ENCODE assay signal across 35 cellular contexts in the genomic region with DNA sequence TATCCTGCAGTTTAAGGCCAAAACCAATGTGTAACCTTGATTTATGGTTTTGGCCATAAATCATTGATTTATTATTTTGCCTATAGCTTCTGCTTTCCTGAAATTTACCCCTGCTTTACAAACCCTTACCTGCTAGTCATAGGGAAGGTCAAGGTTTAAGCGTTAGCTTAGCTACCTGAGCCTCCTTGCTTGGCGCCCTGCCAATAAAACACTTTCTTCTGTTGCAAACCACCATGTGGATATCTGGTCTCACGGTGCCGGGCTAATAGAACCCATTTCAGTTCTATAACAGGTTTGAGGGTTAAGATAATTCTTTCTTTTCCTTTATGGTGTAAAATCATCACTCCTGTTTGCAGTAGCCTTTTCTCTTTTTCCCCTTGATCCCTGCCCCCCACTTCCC.
"Had no signal": no experiment of that assay in that cellular context is flagged by ENCODE, and none has a peak within 500 bp of the region (broad histone marks: within the 10 kb centered on the region; RNA-seq: fewer than 3 reads in every experiment).

No MANE protein-coding gene starts in this region.

- H3K4me3 ChIP-seq: adrenal gland, body of pancreas, cardiac muscle cell, coronary artery, dorsolateral prefrontal cortex had no signal

- H3K9me3 ChIP-seq: adrenal gland, body of pancreas had no signal

- ATAC-seq: activated CD4-positive, CD25-positive, alpha-beta regulatory T cell treated with anti-CD3 and anti-CD28 coated beads, Interleukin-2, amount 50 U/mL, for 24 hours; activated CD8-positive, alpha-beta T cell treated with anti-CD3 and anti-CD28 coated beads for 36 hours; activated naive CD8-positive, alpha-beta T cell treated with anti-CD3 and anti-CD28 coated beads, Interleukin-2, amount 50 U/mL, for 24 hours; activated T-cell treated with anti-CD3 and anti-CD28 coated beads, Interleukin-2, amount 50 U/mL, for 4 hours; activated T-helper 17 cell treated with anti-CD3 and anti-CD28 coated beads, Interleukin-2, amount 50 U/mL, for 72 hours; body of pancreas; esophagus mucosa; T-helper 17 cell had no signal

- H3K4me3 Mint-ChIP-seq: activated B cell treated with CpG ODN at 0.5 μM for 24 hours; activated CD8-positive, alpha-beta T cell treated with anti-CD3 and anti-CD28 coated beads for 36 hours; activated naive CD8-positive, alpha-beta T cell treated with anti-CD3 and anti-CD28 coated beads for 36 hours; activated naive CD8-positive, alpha-beta T cell treated with anti-CD3 and anti-CD28 coated beads, Interleukin-2, amount 50 U/mL, for 24 hours; activated T-cell treated with anti-CD3 and anti-CD28 coated beads, Interleukin-2, amount 50 U/mL, for 4 hours; activated T-helper 17 cell treated with anti-CD3 and anti-CD28 coated beads, Interleukin-2, amount 50 U/mL, for 72 hours; dendritic cell treated with granulocyte-macrophage colony-stimulating factor and Interleukin-4, amounts not matched to agents 40 ng/mL and 50 ng/mL, for 4 days; endodermal cell; T-helper 17 cell; T-helper 2 cell treated with Interferon-gamma antibody and Interleukin-4, amounts not matched to agents 5 μg/mL and 100 μg/mL, for 36 hours had no signal

- H3K27me3 Mint-ChIP-seq: activated B cell treated with CpG ODN at 0.5 μM for 24 hours; activated CD8-positive, alpha-beta T cell treated with anti-CD3 and anti-CD28 coated beads for 36 hours; activated naive CD8-positive, alpha-beta T cell treated with anti-CD3 and anti-CD28 coated beads for 36 hours; activated naive CD8-positive, alpha-beta T cell treated with anti-CD3 and anti-CD28 coated beads, Interleukin-2, amount 50 U/mL, for 24 hours; activated T-helper 17 cell treated with anti-CD3 and anti-CD28 coated beads, Interleukin-2, amount 50 U/mL, for 72 hours; dendritic cell treated with granulocyte-macrophage colony-stimulating factor and Interleukin-4, amounts not matched to agents 40 ng/mL and 50 ng/mL, for 4 days; T-helper 17 cell had no signal

- H3K9me3 Mint-ChIP-seq: activated CD8-positive, alpha-beta T cell treated with anti-CD3 and anti-CD28 coated beads for 36 hours; activated T-cell treated with anti-CD3 and anti-CD28 coated beads, Interleukin-2, amount 50 U/mL, for 4 hours; activated T-helper 17 cell treated with anti-CD3 and anti-CD28 coated beads, Interleukin-2, amount 50 U/mL, for 72 hours; dendritic cell treated with granulocyte-macrophage colony-stimulating factor and Interleukin-4, amounts not matched to agents 40 ng/mL and 50 ng/mL, for 4 days; T-helper 2 cell treated with Interferon-gamma antibody and Interleukin-4, amounts not matched to agents 5 μg/mL and 100 μg/mL, for 36 hours had no signal

- FAIRE-seq: frontal cortex had no signal

- H3K27me3 ChIP-seq: adrenal gland, body of pancreas, cardiac muscle cell, dorsolateral prefrontal cortex had no signal

- H3K27ac ChIP-seq: adrenal gland, body of pancreas, cardiac muscle cell, coronary artery, WERI-Rb-1 had no signal

- H3K36me3 ChIP-seq: adrenal gland, WERI-Rb-1 had no signal

- DNase-seq: activated B cell treated with CpG ODN at 0.5 μM for 24 hours; activated CD4-positive, alpha-beta T cell treated with anti-CD3 and anti-CD28 coated beads for 48 hours; activated CD4-positive, alpha-beta T cell treated with anti-CD3 and anti-CD28 coated beads, Interleukin-2, amount 50 U/mL, for 1 hour; activated CD4-positive, alpha-beta T cell treated with anti-CD3 and anti-CD28 coated beads, Interleukin-2, amount 50 U/mL, for 48 hours; activated CD8-positive, alpha-beta memory T cell treated with anti-CD3 and anti-CD28 coated beads for 24 hours; activated CD8-positive, alpha-beta T cell treated with anti-CD3 and anti-CD28 coated beads for 36 hours; activated effector memory CD4-positive, alpha-beta T cell treated with Interleukin-2 at 50 U/mL for 16 hours; activated gamma-delta T cell treated with Interleukin-2 at 50 U/mL for 16 hours; activated naive CD4-positive, alpha-beta T cell treated with anti-CD3 and anti-CD28 coated beads, Interleukin-2, amount 50 U/mL, for 16 hours; activated naive CD4-positive, alpha-beta T cell treated with Interleukin-2 at 50 U/mL for 16 hours; activated naive CD8-positive, alpha-beta T cell treated with anti-CD3 and anti-CD28 coated beads for 36 hours; activated naive CD8-positive, alpha-beta T cell treated with anti-CD3 and anti-CD28 coated beads, Interleukin-2, amount 50 U/mL, for 24 hours; activated T-cell treated with anti-CD3 and anti-CD28 coated beads, Interleukin-2, amount 50 U/mL, for 4 hours; adrenal gland; amygdala; aorta; body of pancreas; central memory CD4-positive, alpha-beta T cell; cerebellar nuclear complex; dorsolateral prefrontal cortex; effector memory CD4-positive, alpha-beta T cell; endodermal cell; foreskin fibroblast; head of caudate nucleus; T-helper 17 cell; T1000; WERI-Rb-1 had no signal

- H3K27ac Mint-ChIP-seq: activated B cell treated with CpG ODN at 0.5 μM for 24 hours; activated CD8-positive, alpha-beta T cell treated with anti-CD3 and anti-CD28 coated beads for 36 hours; activated naive CD8-positive, alpha-beta T cell treated with anti-CD3 and anti-CD28 coated beads for 36 hours; activated naive CD8-positive, alpha-beta T cell treated with anti-CD3 and anti-CD28 coated beads, Interleukin-2, amount 50 U/mL, for 24 hours; activated T-helper 17 cell treated with anti-CD3 and anti-CD28 coated beads, Interleukin-2, amount 50 U/mL, for 72 hours; dendritic cell treated with granulocyte-macrophage colony-stimulating factor and Interleukin-4, amounts not matched to agents 40 ng/mL and 50 ng/mL, for 4 days; endodermal cell; T-helper 17 cell; T-helper 2 cell treated with Interferon-gamma antibody and Interleukin-4, amounts not matched to agents 5 μg/mL and 100 μg/mL, for 36 hours had no signal

- H3K4me1 ChIP-seq: adrenal gland, body of pancreas had no signal

- H3K4me1 Mint-ChIP-seq: activated B cell treated with CpG ODN at 0.5 μM for 24 hours; activated naive CD8-positive, alpha-beta T cell treated with anti-CD3 and anti-CD28 coated beads for 36 hours; activated naive CD8-positive, alpha-beta T cell treated with anti-CD3 and anti-CD28 coated beads, Interleukin-2, amount 50 U/mL, for 24 hours; activated T-helper 17 cell treated with anti-CD3 and anti-CD28 coated beads, Interleukin-2, amount 50 U/mL, for 72 hours; endodermal cell; T-helper 17 cell had no signal
